In genomic region chr11:134266841-134267251, GRCh38 we compare ENCODE assay signal across 13 cellular contexts. TPM values are rescaled to one million over a fixed set of nuclear protein-coding genes. Genes with fewer than 3 reads are reported as not detected.
A peak's percentile ranks its signal among the peaks of the same experiment; 100 is the strongest.
DNase-seq lines count a peak whose midpoint lies in the region; ATAC-seq and TF ChIP-seq lines count a peak whose summit lies in the region.
"Had no signal": no experiment of that assay in that cellular context is flagged by ENCODE, and none has a peak within 500 bp of the region (broad histone marks: within the 10 kb centered on the region; RNA-seq: fewer than 3 reads in every experiment).

No MANE protein-coding gene starts in this region.

- no peak overlapping the region for H2BK20ac ChIP-seq in IMR-90 (ENCODE audit: low read depth, low read length)

- H4K8ac ChIP-seq in IMR-90 (ENCODE audit: low read depth in 2 of 2, low read length in 2 of 2), result no peak overlapping the region

- CTCF ChIA-PET in IMR-90 (lab: Yijun Ruan, JAX), result no interaction called here

- no peak overlapping the region for H2BK120ac ChIP-seq in IMR-90 (ENCODE audit: low read depth, low read length)

- no peak overlapping the region for H3K4me3 ChIP-seq in AG09309 (ENCODE audit: control insufficient read depth, low read depth, low read length)
- H3K4me3 ChIP-seq in IMR-90 (ENCODE audit: insufficient read depth, low read depth, low read length), result no peak overlapping the region
- H3K4me3 ChIP-seq: SJCRH30 had no signal

- H4K20me1 ChIP-seq in IMR-90 (ENCODE audit: insufficient read depth, low read length), result no peaks in the 10 kb centered on the region; the same call in 1 of the 2 replicates

- POLR2A ChIA-PET in IMR-90 (lab: Charles Lee; ENCODE audit: unreplicated experiment), result interaction anchor here (0.6 kb wide), 1 partner anchor 42 kb away, joined by 3 read pairs; the partner anchor contains the start of gene VPS26B

- H2AK9ac ChIP-seq in IMR-90 (replicated peaks; ENCODE audit: low read depth, low read length, poor library complexity), result no peak overlapping the region

- no peak overlapping the region for H3K4me2 ChIP-seq in IMR-90 (ENCODE audit: low read depth, low read length)

- H2AK5ac ChIP-seq in IMR-90 (ENCODE audit: low read depth, low read length), result no peak overlapping the region

- H3K4ac ChIP-seq in IMR-90 (ENCODE audit: low read depth, low read length), result no peak overlapping the region

- H2AFZ ChIP-seq in IMR-90 (replicated peaks; ENCODE audit: low read length, poor library complexity), result no peak overlapping the region
- H2AFZ ChIP-seq: parathyroid adenoma had no signal

- peaks cover 13% of the 10 kb centered on the region; the same call in 1 of the 2 replicates for H3K27me3 ChIP-seq in IMR-90 (ENCODE audit: control insufficient read depth, insufficient read depth, low read length)
- H3K27me3 ChIP-seq: SJCRH30 had no signal

- in situ Hi-C loops in IMR-90 (cut with MboI; ENCODE audit: low sequenced_read_pairs), result no loop called here

- no peak overlapping the region for H3K23ac ChIP-seq in IMR-90 (ENCODE audit: low read depth, low read length)

- dilution Hi-C loops in IMR-90 (cut with HindIII; ENCODE audit: low sequenced_read_pairs, unreplicated experiment), result no loop called here

- H3K9me1 ChIP-seq in IMR-90 (ENCODE audit: insufficient read depth, low read length), result no peaks in the 10 kb centered on the region

- no peak overlapping the region for H2BK15ac ChIP-seq in IMR-90 (ENCODE audit: low read depth, low read length)

- no peak for TF ChIP-seq POLR2A in IMR-90 (IDR thresholded peaks at IDR 0.05; ENCODE audit: low read depth, low read length)

- intact Hi-C loops in IMR-90 (cut with micrococcal nuclease), result no loop called here

- TF ChIP-seq RAD21 in IMR-90 (IDR thresholded peaks at IDR 0.05; ENCODE audit: low read length), result no peak

- ATAC-seq in IMR-90 (ENCODE audit: low read depth) (peak; percentile 85), GM19455 (IDR thresholded peaks at IDR 0.05; ENCODE audit: unreplicated experiment) (no peak)
- ATAC-seq: activated CD8-positive, alpha-beta memory T cell treated with anti-CD3 and anti-CD28 coated beads, Interleukin-2, amount 10 ng/mL, durations not matched to agents 7 days and 5 days had no signal

- BruUV-seq in IMR-90 (replicated peaks; lab: Mats Ljungman, UMichigan), result no TSS peak

- H3K9me3 ChIP-seq in IMR-90 (ENCODE audit: control insufficient read depth, insufficient read depth, low read length), result no peaks in the 10 kb centered on the region
- H3K9me3 ChIP-seq: SJCRH30 had no signal

- H4K5ac ChIP-seq in IMR-90 (ENCODE audit: low read depth, low read length), result no peak overlapping the region

- 10% methylated on average over 2 of the region's 3 CpGs; no CpG with 5 or more reads in 1 of the 2 experiments for WGBS in IMR-90 (ENCODE audit: extremely low coverage in 2 of 2, insufficient read length in 1 of 2), 2 experiments

- no peak overlapping the region for H3K14ac ChIP-seq in IMR-90 (replicated peaks; ENCODE audit: low read depth, low read length)

- peak; percentile 93 for DNase-seq in AG09309 (ENCODE audit: low read depth)
- DNase-seq in IMR-90, result peak; percentile 72
- DNase-seq in amniotic stem cell (lab: John Stamatoyannopoulos, UW), result peak; percentile 25
- DNase-seq in iris pigment epithelial cell (ENCODE audit: low read depth), result peak; percentile 80
- no peak for DNase-seq in SK-N-DZ (ENCODE audit: low spot score)
- no peak for DNase-seq in stimulated activated CD4-positive, alpha-beta T cell treated with anti-CD3 and anti-CD28 coated beads, Interleukin-15, amount 100 ng/mL, for 24 hours
- no peak for DNase-seq in middle frontal gyrus (ENCODE audit: extremely low spot score, low spot score)
- DNase-seq: activated CD8-positive, alpha-beta memory T cell treated with anti-CD3 and anti-CD28 coated beads, Interleukin-2, amount 10 ng/mL, durations not matched to agents 7 days and 5 days; central memory CD4-positive, alpha-beta T cell; NCI-H1694 treated with DMSO at 0.1 percent for 48 hours had no signal

- H3K18ac ChIP-seq in IMR-90 (ENCODE audit: low read depth, low read length), result no peak overlapping the region

- no peaks in the 10 kb centered on the region for H3K79me1 ChIP-seq in IMR-90 (ENCODE audit: low read depth in 1 of 2, low read length in 2 of 2)

- no peak overlapping the region for H3K27ac ChIP-seq in IMR-90 (ENCODE audit: insufficient read depth, low read length)
- H3K27ac ChIP-seq: parathyroid adenoma had no signal

- peaks cover 4% of the 10 kb centered on the region for H3K4me1 ChIP-seq in IMR-90 (ENCODE audit: control insufficient read depth, insufficient read depth, low read length)
- H3K4me1 ChIP-seq: parathyroid adenoma had no signal

- no peak overlapping the region for H2BK5ac ChIP-seq in IMR-90 (ENCODE audit: low read depth, low read length, poor library complexity, severe bottlenecking)

- H4K91ac ChIP-seq in IMR-90 (ENCODE audit: insufficient read depth, low read depth, low read length), result no peak overlapping the region

- no peak overlapping the region for H3K56ac ChIP-seq in IMR-90 (ENCODE audit: extremely low read depth, insufficient read depth, low read length)

- no peak overlapping the region for H3K9ac ChIP-seq in IMR-90 (ENCODE audit: low read depth, low read length)
- H3K9ac ChIP-seq: parathyroid adenoma had no signal

- TF ChIP-seq CTCF in AG09309 (IDR thresholded peaks at IDR 0.05; ENCODE audit: control insufficient read depth, insufficient read depth, low read depth, low read length, missing control alignments) (no peak), IMR-90 (conservative IDR thresholded peaks at IDR 0.05; ENCODE audit: low read depth, low read length) (no peak)

- H3K36me3 ChIP-seq in IMR-90 (ENCODE audit: control insufficient read depth, insufficient read depth, low read length), result peaks cover 16% of the 10 kb centered on the region

TF ChIP-seq in IMR-90, 13 proteins besides CTCF, POLR2A, EP300 and RAD21:
- TF ChIP-seq USF2 (IDR thresholded peaks at IDR 0.05; ENCODE audit: low read depth, low read length), result no peak
- peak; percentile 68 for TF ChIP-seq CEBPB (IDR thresholded peaks at IDR 0.05; ENCODE audit: low read depth, low read length)

RNA-seq across cellular contexts. Expression of gene GLB1L3, which starts 9.3 kb away (rescaled TPM):
- not detected in 2 replicates for total RNA-seq in IMR-90 (2012; rRNA removed)
- not detected in 2 replicates for polyA plus RNA-seq in IMR-90 (2012; rRNA removed)
- polyA plus RNA-seq in IMR-90 (2012; cell fraction: cytosol; rRNA removed), result not detected in 2 replicates
- 0.02 TPM in 1 of 2 replicates, not detected in the other for polyA plus RNA-seq in IMR-90 (2012; cell fraction: nucleus; rRNA removed; ENCODE audit: low replicate concordance)
- polyA plus RNA-seq in SK-N-DZ (2014; cell fraction: cytosol; rRNA removed), result 1.6 and 3.7 TPM in 2 replicates
- 3.9 and 12.9 TPM in 2 replicates for polyA plus RNA-seq in SK-N-DZ (2014; cell fraction: nucleus; rRNA removed)
- total RNA-seq: SJCRH30 had no signal

RNA-seq across cellular contexts. Expression of gene ACAD8, which starts 13.5 kb away (rescaled TPM):
- 9.7 and 11.1 TPM in 2 replicates for total RNA-seq in IMR-90 (2012; rRNA removed)
- polyA plus RNA-seq in IMR-90 (2012; rRNA removed), result 18.3 and 21.2 TPM in 2 replicates
- 11.3 and 13.6 TPM in 2 replicates for polyA plus RNA-seq in IMR-90 (2012; cell fraction: cytosol; rRNA removed)
- polyA plus RNA-seq in IMR-90 (2012; cell fraction: nucleus; rRNA removed; ENCODE audit: low replicate concordance), result 45.4 and 71.9 TPM in 2 replicates
- 17.0 and 20.0 TPM in 2 replicates for polyA plus RNA-seq in SK-N-DZ (2014; cell fraction: cytosol; rRNA removed)
- 72.1 and 80.6 TPM in 2 replicates for polyA plus RNA-seq in SK-N-DZ (2014; cell fraction: nucleus; rRNA removed)

RNA-seq across cellular contexts. Expression of gene THYN1, which starts 13.7 kb away (rescaled TPM):
- total RNA-seq in IMR-90 (2012; rRNA removed), result 51.9 and 72.1 TPM in 2 replicates
- 42.8 and 43.1 TPM in 2 replicates for polyA plus RNA-seq in IMR-90 (2012; rRNA removed)
- 21.1 and 28.2 TPM in 2 replicates for polyA plus RNA-seq in IMR-90 (2012; cell fraction: cytosol; rRNA removed)
- 9.3 and 48.9 TPM in 2 replicates for polyA plus RNA-seq in IMR-90 (2012; cell fraction: nucleus; rRNA removed; ENCODE audit: low replicate concordance)
- polyA plus RNA-seq in SK-N-DZ (2014; cell fraction: cytosol; rRNA removed), result 83.2 and 96.3 TPM in 2 replicates
- 77.0 and 89.1 TPM in 2 replicates for polyA plus RNA-seq in SK-N-DZ (2014; cell fraction: nucleus; rRNA removed)

RNA-seq across cellular contexts. Expression of gene VPS26B, which starts 42.4 kb away (rescaled TPM):
- 38.9 and 51.1 TPM in 2 replicates for total RNA-seq in IMR-90 (2012; rRNA removed)
- 39.5 and 41.6 TPM in 2 replicates for polyA plus RNA-seq in IMR-90 (2012; rRNA removed)
- 31.6 and 35.7 TPM in 2 replicates for polyA plus RNA-seq in IMR-90 (2012; cell fraction: cytosol; rRNA removed)
- 75.7 and 105 TPM in 2 replicates for polyA plus RNA-seq in IMR-90 (2012; cell fraction: nucleus; rRNA removed; ENCODE audit: low replicate concordance)
- polyA plus RNA-seq in SK-N-DZ (2014; cell fraction: cytosol; rRNA removed), result 28.9 and 30.2 TPM in 2 replicates
- 28.3 and 34.4 TPM in 2 replicates for polyA plus RNA-seq in SK-N-DZ (2014; cell fraction: nucleus; rRNA removed)

RNA-seq across cellular contexts. Expression of gene NCAPD3, which starts 43.1 kb away (rescaled TPM):
- total RNA-seq in IMR-90 (2012; rRNA removed), result 19.2 and 19.7 TPM in 2 replicates
- 18.0 and 18.9 TPM in 2 replicates for polyA plus RNA-seq in IMR-90 (2012; rRNA removed)
- polyA plus RNA-seq in IMR-90 (2012; cell fraction: cytosol; rRNA removed), result 8.3 and 9.9 TPM in 2 replicates
- 16.9 and 25.2 TPM in 2 replicates for polyA plus RNA-seq in IMR-90 (2012; cell fraction: nucleus; rRNA removed; ENCODE audit: low replicate concordance)
- 32.8 and 35.8 TPM in 2 replicates for polyA plus RNA-seq in SK-N-DZ (2014; cell fraction: cytosol; rRNA removed)
- 28.5 and 39.9 TPM in 2 replicates for polyA plus RNA-seq in SK-N-DZ (2014; cell fraction: nucleus; rRNA removed)

Comparison
In these comparisons a context has a peak if more than half of its experiments do, and no peak if none do; other contexts are left out.
1. DNase-seq: peak in AG09309 (single experiment), IMR-90 (single experiment), amniotic stem cell (single experiment) and iris pigment epithelial cell (single experiment); none in SK-N-DZ (single experiment), stimulated activated CD4-positive, alpha-beta T cell treated with anti-CD3 and anti-CD28 coated beads, Interleukin-15, amount 100 ng/mL, for 24 hours (single experiment) and middle frontal gyrus (single experiment).